ENCODE assay signal across 1 cellular context in genomic region chr16:31385680-31386079, GRCh38.
TF ChIP-seq lines count a peak whose summit lies in the region.

No MANE protein-coding gene starts in this region.

TF ChIP-seq in SK-N-SH treated with all-trans-retinoic acid at 6 μM for 48 hours, 23 proteins besides CTCF, POLR2A, EP300 and RAD21 (continued from another document):
- TF ChIP-seq, protein P1, sequence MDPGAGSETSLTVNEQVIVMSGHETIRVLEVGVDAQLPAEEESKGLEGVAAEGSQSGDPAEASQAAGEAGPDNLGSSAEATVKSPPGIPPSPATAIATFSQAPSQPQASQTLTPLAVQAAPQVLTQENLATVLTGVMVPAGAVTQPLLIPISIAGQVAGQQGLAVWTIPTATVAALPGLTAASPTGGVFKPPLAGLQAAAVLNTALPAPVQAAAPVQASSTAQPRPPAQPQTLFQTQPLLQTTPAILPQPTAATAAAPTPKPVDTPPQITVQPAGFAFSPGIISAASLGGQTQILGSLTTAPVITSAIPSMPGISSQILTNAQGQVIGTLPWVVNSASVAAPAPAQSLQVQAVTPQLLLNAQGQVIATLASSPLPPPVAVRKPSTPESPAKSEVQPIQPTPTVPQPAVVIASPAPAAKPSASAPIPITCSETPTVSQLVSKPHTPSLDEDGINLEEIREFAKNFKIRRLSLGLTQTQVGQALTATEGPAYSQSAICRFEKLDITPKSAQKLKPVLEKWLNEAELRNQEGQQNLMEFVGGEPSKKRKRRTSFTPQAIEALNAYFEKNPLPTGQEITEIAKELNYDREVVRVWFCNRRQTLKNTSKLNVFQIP (CRISPR knock-in tag; IDR thresholded peaks at IDR 0.05; ENCODE audit: borderline replicate concordance, low read depth): no peak
- TF ChIP-seq TOX (CRISPR knock-in tag; IDR thresholded peaks at IDR 0.05; ENCODE audit: borderline replicate concordance) (no peak), ARNTL (CRISPR knock-in tag; IDR thresholded peaks at IDR 0.05; ENCODE audit: borderline replicate concordance, low read depth) (no peak), ZNF70 (CRISPR knock-in tag; IDR thresholded peaks at IDR 0.05) (no peak), OSR1 (CRISPR knock-in tag; IDR thresholded peaks at IDR 0.05) (no peak), CREB5 (CRISPR knock-in tag; IDR thresholded peaks at IDR 0.05; ENCODE audit: low read depth) (no peak), PPARA (CRISPR knock-in tag; IDR thresholded peaks at IDR 0.05; ENCODE audit: borderline replicate concordance) (no peak), RARB (CRISPR knock-in tag; IDR thresholded peaks at IDR 0.05) (no peak), ZC3H10 (CRISPR knock-in tag; IDR thresholded peaks at IDR 0.05) (no peak), TCF4 (CRISPR knock-in tag; IDR thresholded peaks at IDR 0.05; ENCODE audit: borderline replicate concordance) (no peak), ZNF565 (CRISPR knock-in tag; conservative IDR thresholded peaks at IDR 0.05; ENCODE audit: low read depth) (no peak), PATZ1 (CRISPR knock-in tag; IDR thresholded peaks at IDR 0.05; ENCODE audit: borderline replicate concordance) (no peak)
- TF ChIP-seq, protein P2, sequence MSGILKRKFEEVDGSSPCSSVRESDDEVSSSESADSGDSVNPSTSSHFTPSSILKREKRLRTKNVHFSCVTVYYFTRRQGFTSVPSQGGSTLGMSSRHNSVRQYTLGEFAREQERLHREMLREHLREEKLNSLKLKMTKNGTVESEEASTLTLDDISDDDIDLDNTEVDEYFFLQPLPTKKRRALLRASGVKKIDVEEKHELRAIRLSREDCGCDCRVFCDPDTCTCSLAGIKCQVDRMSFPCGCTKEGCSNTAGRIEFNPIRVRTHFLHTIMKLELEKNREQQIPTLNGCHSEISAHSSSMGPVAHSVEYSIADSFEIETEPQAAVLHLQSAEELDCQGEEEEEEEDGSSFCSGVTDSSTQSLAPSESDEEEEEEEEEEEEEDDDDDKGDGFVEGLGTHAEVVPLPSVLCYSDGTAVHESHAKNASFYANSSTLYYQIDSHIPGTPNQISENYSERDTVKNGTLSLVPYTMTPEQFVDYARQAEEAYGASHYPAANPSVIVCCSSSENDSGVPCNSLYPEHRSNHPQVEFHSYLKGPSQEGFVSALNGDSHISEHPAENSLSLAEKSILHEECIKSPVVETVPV (CRISPR knock-in tag; IDR thresholded peaks at IDR 0.05): no peak
